ENCODE assay signal across 8 cellular contexts in genomic region chr19:48415395-48415794, GRCh38. TPM values are rescaled to one million over a fixed set of nuclear protein-coding genes. Genes with fewer than 3 reads are reported as not detected.
DNase-seq lines count a peak whose midpoint lies in the region; ATAC-seq and TF ChIP-seq lines count a peak whose summit lies in the region.

No MANE protein-coding gene starts in this region.

- no peak overlapping the region for H3K27ac ChIP-seq in RWPE1
- no peak overlapping the region for H3K27ac ChIP-seq in heart right ventricle

- ATAC-seq in heart right ventricle (peak; percentile 64 to 91 (median 85)), GM21390 (IDR thresholded peaks at IDR 0.05; ENCODE audit: unreplicated experiment) (no peak)

- CTCF ChIA-PET in RWPE1 (lab: Yijun Ruan, JAX), result interaction anchor here (0.5 kb wide), 1 partner anchor 149 kb away, joined by 3 read pairs; no protein-coding TSS in a partner anchor
- CTCF ChIA-PET in activated naive CD4-positive, alpha-beta T cell treated with anti-CD3 and anti-CD28 coated beads for 36 hours (lab: Charles Lee), result no interaction called here

- POLR2A ChIA-PET in RWPE1 (lab: Yijun Ruan, JAX; ENCODE audit: low non-redundant PET), result no interaction called here

- H3K9me3 ChIP-seq in heart right ventricle, result no peaks in the 10 kb centered on the region

- peak overlapping the region in 7 of 10 donors; percentile 8 to 42 (median 31) for H3K4me3 ChIP-seq in heart right ventricle

- H3K27ac Mint-ChIP-seq in activated naive CD4-positive, alpha-beta T cell treated with anti-CD3 and anti-CD28 coated beads for 36 hours, result no peak overlapping the region

- TF ChIP-seq CTCF in RWPE1 (conservative IDR thresholded peaks at IDR 0.05; ENCODE audit: low read depth), result no peak
- TF ChIP-seq CTCF in heart right ventricle (IDR thresholded peaks at IDR 0.05), result no peak

- peak; percentile 86 for DNase-seq in DMS53 (lab: John Stamatoyannopoulos, UW)
- DNase-seq in DMS53 treated with DMSO at 0.1 percent for 48 hours (lab: John Stamatoyannopoulos, UW; ENCODE audit: unreplicated experiment), result no peak
- DNase-seq in RWPE1 (ENCODE audit: low spot score), result peak; percentile 71
- DNase-seq in activated naive CD4-positive, alpha-beta T cell treated with anti-CD3 and anti-CD28 coated beads for 36 hours, result peak; percentile 84
- peak; percentile 76 to 83 for DNase-seq in heart right ventricle
- peak; percentile 74 to 82 (median 80) for DNase-seq in stimulated activated CD4-positive, alpha-beta T cell treated with anti-CD3 and anti-CD28 coated beads, Interleukin-12 subunit alpha, Interleukin-12 subunit beta, amount 100 ng/mL, for 48 hours (ENCODE audit: low read depth in 2 of 3, low spot score in 1 of 3)
- DNase-seq in NCI-H510A treated with DMSO at 0.1 percent for 48 hours (lab: John Stamatoyannopoulos, UW), result no peak

- H3K9me3 Mint-ChIP-seq in activated naive CD4-positive, alpha-beta T cell treated with anti-CD3 and anti-CD28 coated beads for 36 hours, result no peaks in the 10 kb centered on the region

- peak overlapping the region; percentile 36 for H3K4me3 Mint-ChIP-seq in activated naive CD4-positive, alpha-beta T cell treated with anti-CD3 and anti-CD28 coated beads for 36 hours

- intact Hi-C loops in activated naive CD4-positive, alpha-beta T cell treated with anti-CD3 and anti-CD28 coated beads for 36 hours (cut with micrococcal nuclease), result no loop called here
- intact Hi-C loops in heart right ventricle (cut with DNase I), result no loop called here

- H3K36me3 Mint-ChIP-seq in activated naive CD4-positive, alpha-beta T cell treated with anti-CD3 and anti-CD28 coated beads for 36 hours (ENCODE audit: low read depth), result no peaks in the 10 kb centered on the region

- H3K27me3 Mint-ChIP-seq in activated naive CD4-positive, alpha-beta T cell treated with anti-CD3 and anti-CD28 coated beads for 36 hours (ENCODE audit: low read depth), result peaks cover 13% of the 10 kb centered on the region

- peaks cover 26% of the 10 kb centered on the region for H3K4me1 Mint-ChIP-seq in activated naive CD4-positive, alpha-beta T cell treated with anti-CD3 and anti-CD28 coated beads for 36 hours (ENCODE audit: low read depth)

- WGBS in heart right ventricle, 2 donors, result 26 to 30% methylated on average over 13 to 14 of the region's 14 CpGs

- peaks cover 0 to 27% (median 9%) of the 10 kb centered on the region in 7 donors for H3K27me3 ChIP-seq in heart right ventricle

- H3K4me1 ChIP-seq in heart right ventricle, result peaks cover 0 to 16% (median 6%) of the 10 kb centered on the region in 9 donors

- H3K36me3 ChIP-seq in heart right ventricle, result no peaks in the 10 kb centered on the region

RNA-seq across cellular contexts. Expression of gene GRIN2D, which starts 21.9 kb away (rescaled TPM):
- under 1 TPM; 0.05 to 0.07 TPM for total RNA-seq in activated naive CD4-positive, alpha-beta T cell treated with anti-CD3 and anti-CD28 coated beads for 36 hours
- 1 to 10 TPM in 1 of 10 donors, under 1 TPM in 9; 0.04 to 1.0 (median 0.19) TPM for total RNA-seq in heart right ventricle
- polyA plus RNA-seq in heart right ventricle, result under 1 TPM; 0.22 to 0.23 TPM

RNA-seq across cellular contexts. Expression of gene KDELR1, which starts 24.0 kb away (rescaled TPM):
- total RNA-seq in activated naive CD4-positive, alpha-beta T cell treated with anti-CD3 and anti-CD28 coated beads for 36 hours, result 10 to 100 TPM; 81.5 to 83.8 TPM
- 10 to 100 TPM; 63.2 to 95.2 (median 73.2) TPM for total RNA-seq in heart right ventricle
- polyA plus RNA-seq in heart right ventricle, result 10 to 100 TPM; 55.1 to 96.0 TPM

RNA-seq across cellular contexts. Expression of gene GRWD1, which starts 30.4 kb away (rescaled TPM):
- total RNA-seq in activated naive CD4-positive, alpha-beta T cell treated with anti-CD3 and anti-CD28 coated beads for 36 hours, result 10 to 100 TPM; 32.4 to 36.0 TPM
- 10 to 100 TPM; 13.2 to 26.2 (median 17.0) TPM for total RNA-seq in heart right ventricle
- 10 to 100 TPM in 1 of 2 donors, 1 to 10 TPM in 1; 5.6 to 22.8 TPM for polyA plus RNA-seq in heart right ventricle

RNA-seq across cellular contexts. Expression of gene KCNJ14, which starts 40.0 kb away (rescaled TPM):
- 1 to 10 TPM; 1.7 to 1.8 TPM for total RNA-seq in activated naive CD4-positive, alpha-beta T cell treated with anti-CD3 and anti-CD28 coated beads for 36 hours
- total RNA-seq in heart right ventricle, result under 1 TPM; 0.13 to 0.52 (median 0.30) TPM
- under 1 TPM; 0.29 to 0.43 TPM for polyA plus RNA-seq in heart right ventricle

RNA-seq across cellular contexts. Expression of gene SYNGR4, which starts 51.2 kb away (rescaled TPM):
- under 1 TPM; 0.50 to 0.52 TPM for total RNA-seq in activated naive CD4-positive, alpha-beta T cell treated with anti-CD3 and anti-CD28 coated beads for 36 hours
- total RNA-seq in heart right ventricle, result not detected
- not detected for polyA plus RNA-seq in heart right ventricle

Comparison
In these comparisons a context has a peak if more than half of its experiments do, and no peak if none do; other contexts are left out.
1. DNase-seq: peak in DMS53 (single experiment), RWPE1 (single experiment), activated naive CD4-positive, alpha-beta T cell treated with anti-CD3 and anti-CD28 coated beads for 36 hours (single experiment), heart right ventricle (2 of 2) and stimulated activated CD4-positive, alpha-beta T cell treated with anti-CD3 and anti-CD28 coated beads, Interleukin-12 subunit alpha, Interleukin-12 subunit beta, amount 100 ng/mL, for 48 hours (3 of 3); none in DMS53 treated with DMSO at 0.1 percent for 48 hours (single experiment) and NCI-H510A treated with DMSO at 0.1 percent for 48 hours (single experiment).